Comparison of ENCODE assay signal across 15 cellular contexts in the genomic region with DNA sequence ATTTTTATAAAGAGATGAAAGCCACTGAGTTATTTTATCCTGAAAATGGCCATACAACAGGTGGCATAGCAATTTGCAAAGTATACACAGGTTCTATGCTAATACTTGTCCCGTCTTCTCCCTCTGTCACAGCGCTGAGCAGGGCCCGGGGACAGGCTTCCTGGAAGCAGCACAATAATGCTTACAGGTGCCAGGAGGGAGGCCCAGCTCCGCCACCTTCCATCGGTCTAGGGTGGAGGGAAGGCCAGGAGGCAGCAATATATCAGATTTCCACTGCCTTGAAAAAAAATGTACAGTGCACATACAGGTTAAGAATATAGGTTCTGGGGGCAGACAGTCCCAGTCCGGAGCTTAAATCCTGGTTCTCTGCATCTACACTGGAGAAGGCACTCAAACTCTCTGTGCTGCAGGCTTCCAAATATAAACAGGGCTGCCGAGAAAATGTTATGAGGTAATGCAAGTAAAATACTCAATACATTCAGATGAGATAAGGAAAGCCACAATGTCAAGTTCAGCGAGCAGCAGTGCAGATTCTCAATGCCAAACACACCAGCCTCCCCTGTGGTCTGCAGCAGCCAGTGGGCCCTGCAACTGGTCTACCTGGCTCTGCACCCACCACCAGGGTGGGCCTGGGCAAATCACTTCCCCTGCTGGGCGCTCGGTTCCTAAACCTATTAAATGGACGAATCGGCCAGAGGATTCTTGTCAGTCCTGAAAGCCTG.
A peak's percentile ranks its signal among the peaks of the same experiment; 100 is the strongest.
DNase-seq lines count a peak whose midpoint lies in the region; ATAC-seq and TF ChIP-seq lines count a peak whose summit lies in the region.
"Had no signal": no experiment of that assay in that cellular context is flagged by ENCODE, and none has a peak within 500 bp of the region (broad histone marks: within the 10 kb centered on the region; RNA-seq: fewer than 3 reads in every experiment).

No MANE protein-coding gene starts in this region.

- no peaks in the 10 kb centered on the region for H3K9me3 ChIP-seq in right cardiac atrium (ENCODE audit: control insufficient read depth, low read length)
- H3K9me3 ChIP-seq in spleen = no peaks in the 10 kb centered on the region
- H3K9me3 ChIP-seq in effector memory CD4-positive, alpha-beta T cell (ENCODE audit: control insufficient read depth, low read length) = no peaks in the 10 kb centered on the region
- H3K9me3 ChIP-seq: transverse colon had no signal

- peaks cover 6% of the 10 kb centered on the region for H3K4me1 Mint-ChIP-seq in activated CD8-positive, alpha-beta T cell treated with anti-CD3 and anti-CD28 coated beads for 36 hours (ENCODE audit: low read depth)
- H3K4me1 Mint-ChIP-seq: activated CD4-positive, alpha-beta T cell treated with anti-CD3 and anti-CD28 coated beads, Interleukin-2, amount 10 ng/mL, durations not matched to agents 24 days and 14 days had no signal

- no peaks in the 10 kb centered on the region for H3K36me3 ChIP-seq in spleen
- H3K36me3 ChIP-seq in effector memory CD4-positive, alpha-beta T cell (ENCODE audit: control insufficient read depth, insufficient read depth, low read length) = no peaks in the 10 kb centered on the region
- H3K36me3 ChIP-seq: transverse colon had no signal

- TF ChIP-seq CTCF in VCaP (conservative IDR thresholded peaks at IDR 0.05) = no peak
- no peak for TF ChIP-seq CTCF in spleen (IDR thresholded peaks at IDR 0.05 in 8 of 11, conservative IDR thresholded peaks at IDR 0.05 in 3 of 11)
- TF ChIP-seq CTCF in activated CD8-positive, alpha-beta T cell treated with anti-CD3 and anti-CD28 coated beads for 36 hours (IDR thresholded peaks at IDR 0.05) = no peak

- no peak overlapping the region for H3K4me3 Mint-ChIP-seq in activated CD8-positive, alpha-beta T cell treated with anti-CD3 and anti-CD28 coated beads for 36 hours
- H3K4me3 Mint-ChIP-seq: activated CD4-positive, alpha-beta T cell treated with anti-CD3 and anti-CD28 coated beads, Interleukin-2, amount 10 ng/mL, durations not matched to agents 24 days and 14 days had no signal

- H3K4me3 ChIP-seq in right cardiac atrium (ENCODE audit: low read length) (no peak overlapping the region), spleen (no peak overlapping the region)
- H3K4me3 ChIP-seq in effector memory CD4-positive, alpha-beta T cell (ENCODE audit: insufficient read depth, low read depth, low read length, poor library complexity, severe bottlenecking) = no peak overlapping the region
- H3K4me3 ChIP-seq: coronary artery, transverse colon had no signal

- ATAC-seq in right cardiac atrium = no peak
- no peak for ATAC-seq in activated CD8-positive, alpha-beta T cell treated with anti-CD3 and anti-CD28 coated beads for 36 hours
- ATAC-seq: foreskin keratinocyte had no signal

- peak overlapping the region; percentile 23; the same call in 1 of the 2 replicates for H3K27ac ChIP-seq in VCaP
- H3K27ac ChIP-seq in right cardiac atrium (ENCODE audit: low read length) = peak overlapping the region; percentile 55
- H3K27ac ChIP-seq in spleen = peak overlapping the region in 7 of 8 donors; percentile 64 to 87 (median 74)
- no peak overlapping the region for H3K27ac ChIP-seq in effector memory CD4-positive, alpha-beta T cell (ENCODE audit: insufficient read depth, low read length, poor library complexity, severe bottlenecking)
- H3K27ac ChIP-seq: coronary artery, foreskin keratinocyte, transverse colon had no signal

- H3K27me3 ChIP-seq in right cardiac atrium (ENCODE audit: control insufficient read depth, insufficient read depth) = no peaks in the 10 kb centered on the region
- H3K27me3 ChIP-seq in spleen (replicated peaks in 1 of 7) = no peaks in the 10 kb centered on the region
- no peaks in the 10 kb centered on the region for H3K27me3 ChIP-seq in effector memory CD4-positive, alpha-beta T cell (replicated peaks; ENCODE audit: control insufficient read depth, insufficient read depth, low read length, poor library complexity, severe bottlenecking)
- H3K27me3 ChIP-seq: foreskin keratinocyte, transverse colon had no signal

- no peak overlapping the region for H3K27ac Mint-ChIP-seq in activated CD8-positive, alpha-beta T cell treated with anti-CD3 and anti-CD28 coated beads for 36 hours
- H3K27ac Mint-ChIP-seq: activated CD4-positive, alpha-beta T cell treated with anti-CD3 and anti-CD28 coated beads, Interleukin-2, amount 10 ng/mL, durations not matched to agents 24 days and 14 days had no signal

- peaks cover 7% of the 10 kb centered on the region for H3K4me1 ChIP-seq in right cardiac atrium (ENCODE audit: control insufficient read depth, insufficient read depth, low read length)
- H3K4me1 ChIP-seq in spleen = peaks cover 0 to 71% (median 39%) of the 10 kb centered on the region in 6 donors
- H3K4me1 ChIP-seq in effector memory CD4-positive, alpha-beta T cell (ENCODE audit: control insufficient read depth, insufficient read depth, low read length, poor library complexity, severe bottlenecking) = no peaks in the 10 kb centered on the region
- H3K4me1 ChIP-seq: foreskin keratinocyte, transverse colon had no signal

- no peaks in the 10 kb centered on the region for H3K27me3 Mint-ChIP-seq in activated CD8-positive, alpha-beta T cell treated with anti-CD3 and anti-CD28 coated beads for 36 hours
- H3K27me3 Mint-ChIP-seq: activated CD4-positive, alpha-beta T cell treated with anti-CD3 and anti-CD28 coated beads, Interleukin-2, amount 10 ng/mL, durations not matched to agents 24 days and 14 days had no signal

- H3K9me3 Mint-ChIP-seq in activated CD8-positive, alpha-beta T cell treated with anti-CD3 and anti-CD28 coated beads for 36 hours = no peaks in the 10 kb centered on the region
- H3K9me3 Mint-ChIP-seq: activated CD4-positive, alpha-beta T cell treated with anti-CD3 and anti-CD28 coated beads, Interleukin-2, amount 10 ng/mL, durations not matched to agents 24 days and 14 days had no signal

- peak; percentile 11 for DNase-seq in NCI-H510A treated with DMSO at 0.1 percent for 48 hours (lab: John Stamatoyannopoulos, UW)
- DNase-seq in NCI-H510A (lab: John Stamatoyannopoulos, UW) = no peak
- peak in 2 of 3 donors; percentile 31 to 33 for DNase-seq in right cardiac atrium
- peak; percentile 53 for DNase-seq in spleen
- DNase-seq in effector memory CD4-positive, alpha-beta T cell = no peak
- no peak for DNase-seq in activated CD8-positive, alpha-beta T cell treated with anti-CD3 and anti-CD28 coated beads for 36 hours
- no peak for DNase-seq in islet precursor cell
- DNase-seq: activated CD4-positive, alpha-beta T cell treated with anti-CD3 and anti-CD28 coated beads, Interleukin-2, amount 10 ng/mL, durations not matched to agents 24 days and 14 days; activated gamma-delta T cell; foreskin keratinocyte; GDM1; mesendoderm; transverse colon had no signal

- POLR2A ChIA-PET in activated CD8-positive, alpha-beta T cell treated with anti-CD3 and anti-CD28 coated beads for 36 hours (lab: Charles Lee) = no interaction called here

- intact Hi-C loops in right cardiac atrium (cut with DNase I) = no loop called here
- intact Hi-C loops in spleen (cut with DNase I; ENCODE audit: low total_unique reads) = no loop called here
- intact Hi-C loops in activated CD8-positive, alpha-beta T cell treated with anti-CD3 and anti-CD28 coated beads for 36 hours (cut with micrococcal nuclease) = no loop called here

- no peaks in the 10 kb centered on the region for H3K36me3 Mint-ChIP-seq in activated CD8-positive, alpha-beta T cell treated with anti-CD3 and anti-CD28 coated beads for 36 hours (ENCODE audit: low read depth)

- WGBS in right cardiac atrium = 48% methylated on average over 12 of the region's 12 CpGs
- WGBS in spleen, 5 donors = 63 to 70% (median 69%) methylated on average over 12 of the region's 12 CpGs

- CTCF ChIA-PET in activated CD8-positive, alpha-beta T cell treated with anti-CD3 and anti-CD28 coated beads for 36 hours (lab: Charles Lee) = no interaction called here

- TF ChIP-seq POLR2A in spleen (IDR thresholded peaks at IDR 0.05) = no peak

Comparison
In these comparisons a context has a peak if more than half of its experiments do, and no peak if none do; other contexts are left out.
1. DNase-seq: peak in NCI-H510A treated with DMSO at 0.1 percent for 48 hours (single experiment), right cardiac atrium (2 of 3) and spleen (single experiment); none in NCI-H510A (single experiment), effector memory CD4-positive, alpha-beta T cell (0 of 3), activated CD8-positive, alpha-beta T cell treated with anti-CD3 and anti-CD28 coated beads for 36 hours (single experiment) and islet precursor cell (single experiment).